Comparison of ENCODE assay signal across 1 cellular context in the genomic region with DNA sequence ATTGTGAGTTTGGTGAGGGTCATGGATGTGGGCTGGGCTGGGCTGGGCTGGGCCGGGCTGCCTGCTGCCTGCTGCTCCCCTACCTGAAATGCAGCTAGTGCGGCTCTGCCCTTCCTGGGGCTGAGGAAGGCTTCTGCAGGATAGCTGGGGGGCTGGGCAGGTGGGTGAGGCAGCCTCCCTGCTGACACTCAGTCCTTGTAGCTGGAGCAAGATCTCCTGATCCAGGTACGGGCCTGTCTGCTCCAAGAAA.
TF ChIP-seq lines count a peak whose summit lies in the region.

No MANE protein-coding gene starts in this region.

TF ChIP-seq in HepG2, 621 proteins besides CTCF, POLR2A, EP300 and RAD21 (continued from another document and continues in another):
- TF ChIP-seq, protein P1, sequence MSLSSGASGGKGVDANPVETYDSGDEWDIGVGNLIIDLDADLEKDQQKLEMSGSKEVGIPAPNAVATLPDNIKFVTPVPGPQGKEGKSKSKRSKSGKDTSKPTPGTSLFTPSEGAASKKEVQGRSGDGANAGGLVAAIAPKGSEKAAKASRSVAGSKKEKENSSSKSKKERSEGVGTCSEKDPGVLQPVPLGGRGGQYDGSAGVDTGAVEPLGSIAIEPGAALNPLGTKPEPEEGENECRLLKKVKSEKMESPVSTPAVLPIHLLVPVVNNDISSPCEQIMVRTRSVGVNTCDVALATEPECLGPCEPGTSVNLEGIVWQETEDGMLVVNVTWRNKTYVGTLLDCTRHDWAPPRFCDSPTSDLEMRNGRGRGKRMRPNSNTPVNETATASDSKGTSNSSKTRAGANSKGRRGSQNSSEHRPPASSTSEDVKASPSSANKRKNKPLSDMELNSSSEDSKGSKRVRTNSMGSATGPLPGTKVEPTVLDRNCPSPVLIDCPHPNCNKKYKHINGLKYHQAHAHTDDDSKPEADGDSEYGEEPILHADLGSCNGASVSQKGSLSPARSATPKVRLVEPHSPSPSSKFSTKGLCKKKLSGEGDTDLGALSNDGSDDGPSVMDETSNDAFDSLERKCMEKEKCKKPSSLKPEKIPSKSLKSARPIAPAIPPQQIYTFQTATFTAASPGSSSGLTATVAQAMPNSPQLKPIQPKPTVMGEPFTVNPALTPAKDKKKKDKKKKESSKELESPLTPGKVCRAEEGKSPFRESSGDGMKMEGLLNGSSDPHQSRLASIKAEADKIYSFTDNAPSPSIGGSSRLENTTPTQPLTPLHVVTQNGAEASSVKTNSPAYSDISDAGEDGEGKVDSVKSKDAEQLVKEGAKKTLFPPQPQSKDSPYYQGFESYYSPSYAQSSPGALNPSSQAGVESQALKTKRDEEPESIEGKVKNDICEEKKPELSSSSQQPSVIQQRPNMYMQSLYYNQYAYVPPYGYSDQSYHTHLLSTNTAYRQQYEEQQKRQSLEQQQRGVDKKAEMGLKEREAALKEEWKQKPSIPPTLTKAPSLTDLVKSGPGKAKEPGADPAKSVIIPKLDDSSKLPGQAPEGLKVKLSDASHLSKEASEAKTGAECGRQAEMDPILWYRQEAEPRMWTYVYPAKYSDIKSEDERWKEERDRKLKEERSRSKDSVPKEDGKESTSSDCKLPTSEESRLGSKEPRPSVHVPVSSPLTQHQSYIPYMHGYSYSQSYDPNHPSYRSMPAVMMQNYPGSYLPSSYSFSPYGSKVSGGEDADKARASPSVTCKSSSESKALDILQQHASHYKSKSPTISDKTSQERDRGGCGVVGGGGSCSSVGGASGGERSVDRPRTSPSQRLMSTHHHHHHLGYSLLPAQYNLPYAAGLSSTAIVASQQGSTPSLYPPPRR (CRISPR knock-in tag; IDR thresholded peaks at IDR 0.05; ENCODE audit: borderline replicate concordance): 0 out of 2 replicates have a peak, but pooled peaks have one; percentile 13
- TF ChIP-seq RBFOX2 (IDR thresholded peaks at IDR 0.05; ENCODE audit: low read depth, low read length): peak; percentile 66; the same call in 1 of the 2 replicates
- TF ChIP-seq, protein P2, sequence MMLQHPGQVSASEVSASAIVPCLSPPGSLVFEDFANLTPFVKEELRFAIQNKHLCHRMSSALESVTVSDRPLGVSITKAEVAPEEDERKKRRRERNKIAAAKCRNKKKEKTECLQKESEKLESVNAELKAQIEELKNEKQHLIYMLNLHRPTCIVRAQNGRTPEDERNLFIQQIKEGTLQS (CRISPR knock-in tag; IDR thresholded peaks at IDR 0.05): no peak
- TF ChIP-seq NFIC (IDR thresholded peaks at IDR 0.05; ENCODE audit: low read length): 0 out of 2 replicates have a peak, but pooled peaks have one; percentile 13
- TF ChIP-seq REL (CRISPR knock-in tag; conservative IDR thresholded peaks at IDR 0.05): 0 out of 2 replicates have a peak, but pooled peaks have one; percentile 2
- 0 out of 2 replicates have a peak, but pooled peaks have one; percentile 9 for TF ChIP-seq ZNF564 (CRISPR knock-in tag; IDR thresholded peaks at IDR 0.05)
- no peak; the same call in 1 of the 2 replicates for TF ChIP-seq FOXA3 (CRISPR knock-in tag; IDR thresholded peaks at IDR 0.05)
- TF ChIP-seq TOE1 (CRISPR knock-in tag; IDR thresholded peaks at IDR 0.05): 0 out of 2 replicates have a peak, but pooled peaks have one; percentile 26
- TF ChIP-seq ZKSCAN8 (CRISPR knock-in tag; IDR thresholded peaks at IDR 0.05; ENCODE audit: borderline replicate concordance): 0 out of 2 replicates have a peak, but pooled peaks have one; percentile 3
- peak; percentile 54; the same call in 1 of the 2 replicates for TF ChIP-seq NCOA1 (CRISPR knock-in tag; IDR thresholded peaks at IDR 0.05)
- peak; percentile 16; the same call in 1 of the 2 replicates for TF ChIP-seq ZNF446 (CRISPR knock-in tag; IDR thresholded peaks at IDR 0.05)
- peak; percentile 13; the same call in 1 of the 2 replicates for TF ChIP-seq SPEN (CRISPR knock-in tag; IDR thresholded peaks at IDR 0.05; ENCODE audit: low read depth)
- 0 out of 2 replicates have a peak, but pooled peaks have one; percentile 39 for TF ChIP-seq CHCHD3 (CRISPR knock-in tag; IDR thresholded peaks at IDR 0.05)
- TF ChIP-seq LCORL (IDR thresholded peaks at IDR 0.05): no peak
- peak; percentile 82 for TF ChIP-seq LCORL (CRISPR knock-in tag; IDR thresholded peaks at IDR 0.05)
- TF ChIP-seq, protein P3, sequence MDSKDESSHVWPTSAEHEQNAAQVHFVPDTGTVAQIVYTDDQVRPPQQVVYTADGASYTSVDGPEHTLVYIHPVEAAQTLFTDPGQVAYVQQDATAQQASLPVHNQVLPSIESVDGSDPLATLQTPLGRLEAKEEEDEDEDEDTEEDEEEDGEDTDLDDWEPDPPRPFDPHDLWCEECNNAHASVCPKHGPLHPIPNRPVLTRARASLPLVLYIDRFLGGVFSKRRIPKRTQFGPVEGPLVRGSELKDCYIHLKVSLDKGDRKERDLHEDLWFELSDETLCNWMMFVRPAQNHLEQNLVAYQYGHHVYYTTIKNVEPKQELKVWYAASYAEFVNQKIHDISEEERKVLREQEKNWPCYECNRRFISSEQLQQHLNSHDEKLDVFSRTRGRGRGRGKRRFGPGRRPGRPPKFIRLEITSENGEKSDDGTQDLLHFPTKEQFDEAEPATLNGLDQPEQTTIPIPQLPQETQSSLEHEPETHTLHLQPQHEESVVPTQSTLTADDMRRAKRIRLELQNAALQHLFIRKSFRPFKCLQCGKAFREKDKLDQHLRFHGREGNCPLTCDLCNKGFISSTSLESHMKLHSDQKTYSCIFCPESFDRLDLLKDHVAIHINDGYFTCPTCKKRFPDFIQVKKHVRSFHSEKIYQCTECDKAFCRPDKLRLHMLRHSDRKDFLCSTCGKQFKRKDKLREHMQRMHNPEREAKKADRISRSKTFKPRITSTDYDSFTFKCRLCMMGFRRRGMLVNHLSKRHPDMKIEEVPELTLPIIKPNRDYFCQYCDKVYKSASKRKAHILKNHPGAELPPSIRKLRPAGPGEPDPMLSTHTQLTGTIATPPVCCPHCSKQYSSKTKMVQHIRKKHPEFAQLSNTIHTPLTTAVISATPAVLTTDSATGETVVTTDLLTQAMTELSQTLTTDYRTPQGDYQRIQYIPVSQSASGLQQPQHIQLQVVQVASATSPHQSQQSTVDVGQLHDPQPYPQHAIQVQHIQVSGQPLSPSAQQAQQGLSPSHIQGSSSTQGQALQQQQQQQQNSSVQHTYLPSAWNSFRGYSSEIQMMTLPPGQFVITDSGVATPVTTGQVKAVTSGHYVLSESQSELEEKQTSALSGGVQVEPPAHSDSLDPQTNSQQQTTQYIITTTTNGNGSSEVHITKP (CRISPR knock-in tag; IDR thresholded peaks at IDR 0.05; ENCODE audit: low read depth): 0 out of 2 replicates have a peak, but pooled peaks have one; percentile 7
- 0 out of 2 replicates have a peak, but pooled peaks have one; percentile 41 for TF ChIP-seq ATF7-NPFF (CRISPR knock-in tag; IDR thresholded peaks at IDR 0.05; ENCODE audit: low read depth)
- TF ChIP-seq, protein P4, sequence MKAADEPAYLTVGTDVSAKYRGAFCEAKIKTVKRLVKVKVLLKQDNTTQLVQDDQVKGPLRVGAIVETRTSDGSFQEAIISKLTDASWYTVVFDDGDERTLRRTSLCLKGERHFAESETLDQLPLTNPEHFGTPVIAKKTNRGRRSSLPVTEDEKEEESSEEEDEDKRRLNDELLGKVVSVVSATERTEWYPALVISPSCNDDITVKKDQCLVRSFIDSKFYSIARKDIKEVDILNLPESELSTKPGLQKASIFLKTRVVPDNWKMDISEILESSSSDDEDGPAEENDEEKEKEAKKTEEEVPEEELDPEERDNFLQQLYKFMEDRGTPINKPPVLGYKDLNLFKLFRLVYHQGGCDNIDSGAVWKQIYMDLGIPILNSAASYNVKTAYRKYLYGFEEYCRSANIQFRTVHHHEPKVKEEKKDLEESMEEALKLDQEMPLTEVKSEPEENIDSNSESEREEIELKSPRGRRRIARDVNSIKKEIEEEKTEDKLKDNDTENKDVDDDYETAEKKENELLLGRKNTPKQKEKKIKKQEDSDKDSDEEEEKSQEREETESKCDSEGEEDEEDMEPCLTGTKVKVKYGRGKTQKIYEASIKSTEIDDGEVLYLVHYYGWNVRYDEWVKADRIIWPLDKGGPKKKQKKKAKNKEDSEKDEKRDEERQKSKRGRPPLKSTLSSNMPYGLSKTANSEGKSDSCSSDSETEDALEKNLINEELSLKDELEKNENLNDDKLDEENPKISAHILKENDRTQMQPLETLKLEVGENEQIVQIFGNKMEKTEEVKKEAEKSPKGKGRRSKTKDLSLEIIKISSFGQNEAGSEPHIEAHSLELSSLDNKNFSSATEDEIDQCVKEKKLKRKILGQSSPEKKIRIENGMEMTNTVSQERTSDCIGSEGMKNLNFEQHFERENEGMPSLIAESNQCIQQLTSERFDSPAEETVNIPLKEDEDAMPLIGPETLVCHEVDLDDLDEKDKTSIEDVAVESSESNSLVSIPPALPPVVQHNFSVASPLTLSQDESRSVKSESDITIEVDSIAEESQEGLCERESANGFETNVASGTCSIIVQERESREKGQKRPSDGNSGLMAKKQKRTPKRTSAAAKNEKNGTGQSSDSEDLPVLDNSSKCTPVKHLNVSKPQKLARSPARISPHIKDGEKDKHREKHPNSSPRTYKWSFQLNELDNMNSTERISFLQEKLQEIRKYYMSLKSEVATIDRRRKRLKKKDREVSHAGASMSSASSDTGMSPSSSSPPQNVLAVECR (CRISPR knock-in tag; IDR thresholded peaks at IDR 0.05; ENCODE audit: borderline replicate concordance): 0 out of 2 replicates have a peak, but pooled peaks have one; percentile 42
- TF ChIP-seq ZNF672 (CRISPR knock-in tag; IDR thresholded peaks at IDR 0.05): peak; percentile 89; the same call in 1 of the 2 replicates
- TF ChIP-seq FOXC1 (CRISPR knock-in tag; IDR thresholded peaks at IDR 0.05; ENCODE audit: borderline replicate concordance): peak; percentile 80; the same call in 1 of the 2 replicates
- 0 out of 2 replicates have a peak, but pooled peaks have one; percentile 50 for TF ChIP-seq JUN (CRISPR knock-in tag; IDR thresholded peaks at IDR 0.05)
- peak; percentile 11; the same call in 1 of the 2 replicates for TF ChIP-seq JUND (CRISPR knock-in tag; IDR thresholded peaks at IDR 0.05)
- TF ChIP-seq, protein P5, sequence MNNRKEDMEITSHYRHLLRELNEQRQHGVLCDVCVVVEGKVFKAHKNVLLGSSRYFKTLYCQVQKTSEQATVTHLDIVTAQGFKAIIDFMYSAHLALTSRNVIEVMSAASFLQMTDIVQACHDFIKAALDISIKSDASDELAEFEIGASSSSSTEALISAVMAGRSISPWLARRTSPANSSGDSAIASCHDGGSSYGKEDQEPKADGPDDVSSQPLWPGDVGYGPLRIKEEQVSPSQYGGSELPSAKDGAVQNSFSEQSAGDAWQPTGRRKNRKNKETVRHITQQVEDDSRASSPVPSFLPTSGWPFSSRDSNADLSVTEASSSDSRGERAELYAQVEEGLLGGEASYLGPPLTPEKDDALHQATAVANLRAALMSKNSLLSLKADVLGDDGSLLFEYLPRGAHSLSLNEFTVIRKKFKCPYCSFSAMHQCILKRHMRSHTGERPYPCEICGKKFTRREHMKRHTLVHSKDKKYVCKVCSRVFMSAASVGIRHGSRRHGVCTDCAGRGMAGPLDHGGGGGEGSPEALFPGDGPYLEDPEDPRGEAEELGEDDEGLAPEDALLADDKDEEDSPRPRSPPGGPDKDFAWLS (CRISPR knock-in tag; IDR thresholded peaks at IDR 0.05; ENCODE audit: borderline replicate concordance): 0 out of 2 replicates have a peak, but pooled peaks have one; percentile 24
- TF ChIP-seq HNRNPH1 (optimal IDR thresholded peaks at IDR 0.05; ENCODE audit: low read depth, low read length): peak; percentile 41
- TF ChIP-seq, protein P6, sequence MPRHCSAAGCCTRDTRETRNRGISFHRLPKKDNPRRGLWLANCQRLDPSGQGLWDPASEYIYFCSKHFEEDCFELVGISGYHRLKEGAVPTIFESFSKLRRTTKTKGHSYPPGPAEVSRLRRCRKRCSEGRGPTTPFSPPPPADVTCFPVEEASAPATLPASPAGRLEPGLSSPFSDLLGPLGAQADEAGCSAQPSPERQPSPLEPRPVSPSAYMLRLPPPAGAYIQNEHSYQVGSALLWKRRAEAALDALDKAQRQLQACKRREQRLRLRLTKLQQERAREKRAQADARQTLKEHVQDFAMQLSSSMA (CRISPR knock-in tag; IDR thresholded peaks at IDR 0.05): 0 out of 2 replicates have a peak, but pooled peaks have one; percentile 91
- 0 out of 2 replicates have a peak, but pooled peaks have one; percentile 44 for TF ChIP-seq ZNF790 (CRISPR knock-in tag; IDR thresholded peaks at IDR 0.05; ENCODE audit: borderline replicate concordance)
- peak; percentile 50; the same call in 1 of the 2 replicates for TF ChIP-seq ZMAT3 (CRISPR knock-in tag; conservative IDR thresholded peaks at IDR 0.05)
- no peak for TF ChIP-seq PHF21A (CRISPR knock-in tag; IDR thresholded peaks at IDR 0.05)
- TF ChIP-seq MATR3 (CRISPR knock-in tag; IDR thresholded peaks at IDR 0.05): no peak
- peak; percentile 94 for TF ChIP-seq AGO2 (optimal IDR thresholded peaks at IDR 0.05; ENCODE audit: low read depth, low read length)
- TF ChIP-seq SMAD1 (CRISPR knock-in tag; IDR thresholded peaks at IDR 0.05; ENCODE audit: borderline replicate concordance, low read depth): no peak
- TF ChIP-seq RARA (CRISPR knock-in tag; IDR thresholded peaks at IDR 0.05): no peak
- no peak for TF ChIP-seq ZSCAN12 (CRISPR knock-in tag; IDR thresholded peaks at IDR 0.05)
- no peak for TF ChIP-seq SMARCE1 (IDR thresholded peaks at IDR 0.05; ENCODE audit: borderline replicate concordance)
- peak; percentile 81 for TF ChIP-seq PCBP2 (optimal IDR thresholded peaks at IDR 0.05; ENCODE audit: low read depth, low read length, poor library complexity, severe bottlenecking)
- TF ChIP-seq KLF13 (CRISPR knock-in tag; IDR thresholded peaks at IDR 0.05): peak; percentile 12; the same call in 1 of the 2 replicates
- 0 out of 2 replicates have a peak, but pooled peaks have one; percentile 19 for TF ChIP-seq SAFB2 (CRISPR knock-in tag; IDR thresholded peaks at IDR 0.05; ENCODE audit: borderline replicate concordance, low read depth)
